Comparison of ENCODE assay signal across 27 cellular contexts in genomic region chr1:94300731-94301130, GRCh38.
DNase-seq lines count a peak whose midpoint lies in the region; ATAC-seq and TF ChIP-seq lines count a peak whose summit lies in the region.
"Had no signal": no experiment of that assay in that cellular context is flagged by ENCODE, and none has a peak within 500 bp of the region (broad histone marks: within the 10 kb centered on the region; RNA-seq: fewer than 3 reads in every experiment).

No MANE protein-coding gene starts in this region.

- no peak overlapping the region for H3K4me3 ChIP-seq in heart right ventricle
- no peak overlapping the region for H3K4me3 ChIP-seq in breast epithelium
- no peak overlapping the region for H3K4me3 ChIP-seq in lower lobe of right lung
- H3K4me3 ChIP-seq in upper lobe of right lung: no peak overlapping the region
- H3K4me3 ChIP-seq: cardiac muscle cell, Peyer's patch had no signal

- H3K4me1 ChIP-seq in heart right ventricle (peaks cover 0 to 88% (median 59%) of the 10 kb centered on the region in 9 donors), breast epithelium (peaks cover 0 to 4% of the 10 kb centered on the region in 2 donors), lower lobe of right lung (peaks cover 72% of the 10 kb centered on the region), upper lobe of right lung (peaks cover 40% of the 10 kb centered on the region)
- H3K4me1 ChIP-seq: BE2C had no signal

- H3K9me3 ChIP-seq in heart right ventricle: no peaks in the 10 kb centered on the region
- H3K9me3 ChIP-seq in breast epithelium: no peaks in the 10 kb centered on the region
- H3K9me3 ChIP-seq in lower lobe of right lung: no peaks in the 10 kb centered on the region
- no peaks in the 10 kb centered on the region for H3K9me3 ChIP-seq in upper lobe of right lung
- H3K9me3 ChIP-seq: BE2C had no signal

- H3K27me3 ChIP-seq in heart right ventricle (no peaks in the 10 kb centered on the region), breast epithelium (no peaks in the 10 kb centered on the region), lower lobe of right lung (ENCODE audit: low read depth) (no peaks in the 10 kb centered on the region), upper lobe of right lung (no peaks in the 10 kb centered on the region)
- H3K27me3 ChIP-seq: BE2C, cardiac muscle cell, Peyer's patch had no signal

- ATAC-seq in heart right ventricle: no peak
- ATAC-seq in Right ventricle myocardium inferior: no peak
- no peak for ATAC-seq in lower lobe of right lung
- no peak for ATAC-seq in upper lobe of right lung
- ATAC-seq in GM19463 (IDR thresholded peaks at IDR 0.05; ENCODE audit: unreplicated experiment): no peak
- ATAC-seq: activated CD8-positive, alpha-beta T cell treated with anti-CD3 and anti-CD28 coated beads, Interleukin-2, amount 10 ng/mL, durations not matched to agents 7 days and 5 days; natural killer cell had no signal

- H3K36me3 ChIP-seq in heart right ventricle (no peaks in the 10 kb centered on the region), breast epithelium (no peaks in the 10 kb centered on the region), lower lobe of right lung (no peaks in the 10 kb centered on the region), upper lobe of right lung (no peaks in the 10 kb centered on the region)
- H3K36me3 ChIP-seq: BE2C, cardiac muscle cell, Peyer's patch had no signal

- no peak for TF ChIP-seq POLR2A in breast epithelium (IDR thresholded peaks at IDR 0.05)

- H3K27ac ChIP-seq in heart right ventricle (peak overlapping the region in 9 of 10 donors; percentile 51 to 84 (median 73)), breast epithelium (peak overlapping the region; percentile 64 to 88), lower lobe of right lung (peak overlapping the region; percentile 67), upper lobe of right lung (peak overlapping the region; percentile 73)
- H3K27ac ChIP-seq: cardiac muscle cell had no signal

- intact Hi-C loops in heart right ventricle (cut with DNase I) (no loop called here), Right ventricle myocardium inferior (cut with DNase I) (loop anchor here (2.0 kb wide), 2 partner anchors 22 to 54 kb away; no protein-coding TSS in a partner anchor), breast epithelium (cut with DNase I; ENCODE audit: low total_unique reads) (no loop called here), lower lobe of right lung (cut with DNase I) (no loop called here), upper lobe of right lung (cut with DNase I) (no loop called here)

- WGBS in heart right ventricle, 2 donors: 57 to 80% methylated on average over 2 of the region's 2 CpGs

- TF ChIP-seq CTCF in heart right ventricle (IDR thresholded peaks at IDR 0.05) (no peak), breast epithelium (IDR thresholded peaks at IDR 0.05) (no peak), lower lobe of right lung (IDR thresholded peaks at IDR 0.05) (no peak), upper lobe of right lung (IDR thresholded peaks at IDR 0.05) (no peak)

- DNase-seq in heart right ventricle (no peak), Right ventricle myocardium inferior (ENCODE audit: missing footprints) (no peak), breast epithelium (ENCODE audit: low spot score in 2 of 2) (no peak), lower lobe of right lung (no peak), upper lobe of right lung (no peak), HUDEP-2 (lab: John Stamatoyannopoulos, UW; ENCODE audit: unreplicated experiment in 76 of 76) (no peak)
- DNase-seq in stimulated activated CD4-positive, alpha-beta T cell treated with anti-CD3 and anti-CD28 coated beads, Interleukin-4, amount 100 ng/mL, for 4 hours: no peak
- DNase-seq: 8988T; activated CD4-positive, CD25-positive, alpha-beta regulatory T cell treated with anti-CD3 and anti-CD28 coated beads, Interleukin-2, amount 50 U/mL, for 72 hours; activated CD8-positive, alpha-beta T cell treated with anti-CD3 and anti-CD28 coated beads, Interleukin-2, amount 10 ng/mL, durations not matched to agents 7 days and 5 days; activated gamma-delta T cell treated with Interleukin-2 at 50 U/mL for 16 hours; activated T-cell treated with anti-CD3 and anti-CD28 coated beads, Interleukin-2, amount 50 U/mL, for 1 hour; BE2C; DMS79; GF-D8; KBM-7; left cardiac atrium; midbrain; natural killer cell; NCI-H1436; NK-92 treated with Interleukin-12 subunit alpha and Interleukin-12 subunit beta, amount 100 ng/mL, for 24 hours; Peyer's patch; stimulated activated CD4-positive, alpha-beta T cell treated with anti-CD3 and anti-CD28 coated beads, Interleukin-12 subunit alpha, Interleukin-12 subunit beta, amount 100 ng/mL, for 4 hours; stimulated activated CD4-positive, alpha-beta T cell treated with anti-CD3 and anti-CD28 coated beads, Interleukin-4, amount 100 ng/mL, for 24 hours; stimulated activated naive CD4-positive, alpha-beta T cell had no signal
